8 cellular contexts compared by ENCODE assay signal in genomic region chr3:46947981-46948791, GRCh38. TPM values are rescaled to one million over a fixed set of nuclear protein-coding genes. Genes with fewer than 3 reads are reported as not detected.
DNase-seq lines count a peak whose midpoint lies in the region; ATAC-seq lines count a peak whose summit lies in the region.

No MANE protein-coding gene starts in this region.

- peaks cover 93% of the 10 kb centered on the region for H3K4me1 Mint-ChIP-seq in activated T-cell treated with anti-CD3 and anti-CD28 coated beads, Interleukin-2, amount 50 U/mL, for 4 hours (ENCODE audit: low read depth)

- peak overlapping the region; percentile 76 for H3K4me3 Mint-ChIP-seq in activated T-cell treated with anti-CD3 and anti-CD28 coated beads, Interleukin-2, amount 50 U/mL, for 4 hours

- peak overlapping the region in 10 of 11 experiments; percentile 6 to 90 (median 70); a peak in 18 of 22 replicates for H3K27ac ChIP-seq in BLaER1 treated with 17β-estradiol and CSF1 and Interleukin-3, amounts not matched to agents 10 nM and 100 nM

- no peaks in the 10 kb centered on the region for H3K27me3 Mint-ChIP-seq in activated T-cell treated with anti-CD3 and anti-CD28 coated beads, Interleukin-2, amount 50 U/mL, for 4 hours (ENCODE audit: low read depth)

- peaks cover 21 to 63% (median 51%) of the 10 kb centered on the region in 11 experiments for H3K36me3 ChIP-seq in BLaER1 treated with 17β-estradiol and CSF1 and Interleukin-3, amounts not matched to agents 10 nM and 100 nM

- peaks cover 0 to 9% (median 0%) of the 10 kb centered on the region in 11 experiments; a peak in 3 of 22 replicates for H3K9me3 ChIP-seq in BLaER1 treated with 17β-estradiol and CSF1 and Interleukin-3, amounts not matched to agents 10 nM and 100 nM (replicated peaks in 1 of 11)

- H3K36me3 Mint-ChIP-seq in activated T-cell treated with anti-CD3 and anti-CD28 coated beads, Interleukin-2, amount 50 U/mL, for 4 hours (ENCODE audit: insufficient read depth) = peaks cover 29% of the 10 kb centered on the region

- DNase-seq in NOMO-1 treated with DMSO at 0.1 percent for 48 hours (lab: John Stamatoyannopoulos, UW; ENCODE audit: unreplicated experiment) (peak; percentile 64), Right ventricle myocardium superior (no peak), nucleus accumbens (lab: John Stamatoyannopoulos, UW) (no peak)
- peak; percentile 63 for DNase-seq in activated T-cell treated with anti-CD3 and anti-CD28 coated beads, Interleukin-2, amount 50 U/mL, for 4 hours
- DNase-seq in stimulated activated CD4-positive, alpha-beta T cell treated with anti-CD3 and anti-CD28 coated beads, Interleukin-12 subunit alpha, Interleukin-12 subunit beta, amount 100 ng/mL, for 48 hours (ENCODE audit: low read depth in 2 of 3, low spot score in 1 of 3) = peak; percentile 44 to 57 (median 49)

- H3K9me3 Mint-ChIP-seq in activated T-cell treated with anti-CD3 and anti-CD28 coated beads, Interleukin-2, amount 50 U/mL, for 4 hours = no peaks in the 10 kb centered on the region

- H4K20me1 ChIP-seq in BLaER1 treated with 17β-estradiol and CSF1 and Interleukin-3, amounts not matched to agents 10 nM and 100 nM = peaks cover 96 to 100% (median 99%) of the 10 kb centered on the region in 11 experiments

- H3K27me3 ChIP-seq in BLaER1 treated with 17β-estradiol and CSF1 and Interleukin-3, amounts not matched to agents 10 nM and 100 nM = no peaks in the 10 kb centered on the region

- peak; percentile 80 to 83 for ATAC-seq in activated T-cell treated with anti-CD3 and anti-CD28 coated beads, Interleukin-2, amount 50 U/mL, for 4 hours
- ATAC-seq in Right ventricle myocardium superior (ENCODE audit: poor library complexity) (peak; percentile 62), HG03135 (IDR thresholded peaks at IDR 0.05; ENCODE audit: unreplicated experiment) (no peak), HG02973 (IDR thresholded peaks at IDR 0.05; ENCODE audit: unreplicated experiment) (no peak)

- intact Hi-C loops in Right ventricle myocardium superior (cut with DNase I) = no loop called here

- peak overlapping the region in 9 of 11 experiments; percentile 23 to 75 (median 59); a peak in 14 of 22 replicates for H3K9ac ChIP-seq in BLaER1 treated with 17β-estradiol and CSF1 and Interleukin-3, amounts not matched to agents 10 nM and 100 nM

- H3K4me2 ChIP-seq in BLaER1 treated with 17β-estradiol and CSF1 and Interleukin-3, amounts not matched to agents 10 nM and 100 nM = peak overlapping the region; percentile 76 to 98 (median 91)

- peak overlapping the region in 5 of 10 experiments; percentile 2 to 49 (median 23); a peak in 5 of 20 replicates for H3K4me3 ChIP-seq in BLaER1 treated with 17β-estradiol and CSF1 and Interleukin-3, amounts not matched to agents 10 nM and 100 nM

- peaks cover 66 to 95% (median 78%) of the 10 kb centered on the region in 10 experiments for H3K4me1 ChIP-seq in BLaER1 treated with 17β-estradiol and CSF1 and Interleukin-3, amounts not matched to agents 10 nM and 100 nM

RNA-seq across cellular contexts. Expression of gene CCDC12, which starts 28.4 kb away (rescaled TPM):
- 10 to 100 TPM; 75.9 to 77.6 (median 76.5) TPM for total RNA-seq in activated T-cell treated with anti-CD3 and anti-CD28 coated beads, Interleukin-2, amount 50 U/mL, for 4 hours
- 29.2 TPM for total RNA-seq in Right ventricle myocardium superior

RNA-seq across cellular contexts. Expression of gene NBEAL2, which starts 31.3 kb away (rescaled TPM):
- 10 to 100 TPM; 75.5 to 86.9 (median 80.7) TPM for total RNA-seq in activated T-cell treated with anti-CD3 and anti-CD28 coated beads, Interleukin-2, amount 50 U/mL, for 4 hours
- total RNA-seq in Right ventricle myocardium superior = 11.7 TPM

Comparison
In these comparisons a context has a peak if more than half of its experiments do, and no peak if none do; other contexts are left out.
1. DNase-seq: peak in NOMO-1 treated with DMSO at 0.1 percent for 48 hours (single experiment), activated T-cell treated with anti-CD3 and anti-CD28 coated beads, Interleukin-2, amount 50 U/mL, for 4 hours (single experiment) and stimulated activated CD4-positive, alpha-beta T cell treated with anti-CD3 and anti-CD28 coated beads, Interleukin-12 subunit alpha, Interleukin-12 subunit beta, amount 100 ng/mL, for 48 hours (3 of 3); none in Right ventricle myocardium superior (single experiment) and nucleus accumbens (0 of 56).
2. ATAC-seq: peak in activated T-cell treated with anti-CD3 and anti-CD28 coated beads, Interleukin-2, amount 50 U/mL, for 4 hours (2 of 2) and Right ventricle myocardium superior (single experiment); none in HG03135 (single experiment) and HG02973 (single experiment).